In the genomic region with DNA sequence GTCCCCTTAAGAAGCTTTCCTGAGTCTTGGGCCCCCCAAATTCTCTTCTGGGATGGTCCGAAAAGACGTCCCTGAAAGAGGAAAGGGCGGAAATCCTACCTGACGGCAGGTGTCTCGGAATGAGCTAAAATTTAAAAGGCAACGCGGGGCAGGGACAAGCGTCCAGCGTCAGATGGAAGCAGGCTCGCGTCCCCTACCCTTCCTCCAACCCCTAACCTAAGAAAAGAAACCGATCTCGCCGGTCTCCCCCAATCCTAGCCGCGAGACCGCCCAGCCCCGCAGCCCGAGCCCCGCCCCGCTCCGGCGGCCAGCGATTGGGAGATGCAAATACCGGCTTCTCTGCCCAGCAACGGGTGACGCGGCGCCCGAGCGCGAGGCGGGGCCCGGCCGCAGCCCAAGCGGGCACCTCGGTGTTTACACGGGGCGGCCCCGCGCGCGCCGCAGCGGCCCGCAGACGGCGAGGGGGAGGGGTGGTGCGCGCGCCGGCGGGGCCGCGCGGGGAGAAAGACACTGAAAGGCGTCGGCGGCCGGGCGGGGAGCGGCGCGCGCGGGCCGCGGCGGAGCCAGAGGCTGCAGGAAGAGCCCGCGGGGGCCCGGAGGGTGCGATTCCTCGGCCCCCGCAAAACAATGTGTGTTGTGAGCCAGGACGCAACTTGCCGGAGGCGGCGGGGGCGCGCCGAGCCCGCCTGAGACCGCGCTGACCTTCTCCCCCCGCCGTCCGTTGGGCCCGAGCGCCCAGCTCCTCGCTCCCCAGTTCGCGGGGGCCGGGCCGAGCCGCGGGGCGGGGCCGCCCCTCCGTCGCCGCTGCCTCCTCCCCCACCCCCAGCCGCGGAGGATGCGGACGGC, we compare ENCODE assay signal across 8 cellular contexts. TPM values are rescaled to one million over a fixed set of nuclear protein-coding genes. Genes with fewer than 3 reads are reported as not detected.
DNase-seq lines count a peak whose midpoint lies in the region; ATAC-seq lines count a peak whose summit lies in the region.

Gene SOX12 (plus strand): TSS at position 510 of the 846 bp plus-strand sequence. CDS start 373 bp downstream, outside the sequence.

- H3K27me3 ChIP-seq in HUES48 (ENCODE audit: control insufficient read depth, insufficient read depth, low read length): no peaks in the 10 kb centered on the region
- H3K27me3 ChIP-seq in endocrine pancreas (ENCODE audit: control insufficient read depth, insufficient read depth, low read length): no peaks in the 10 kb centered on the region
- no peaks in the 10 kb centered on the region for H3K27me3 ChIP-seq in mesendoderm (ENCODE audit: insufficient read depth, low read length, poor library complexity)

- peak within 1 kb of the TSS; percentile 92 for H3K23ac ChIP-seq in mesendoderm (ENCODE audit: low read length)

- peak within 1 kb of the TSS; percentile 79 for H3K4me3 ChIP-seq in HUES48 (ENCODE audit: low read depth, low read length)
- H3K4me3 ChIP-seq in endocrine pancreas (ENCODE audit: control insufficient read depth, insufficient read depth, low read length): peak within 1 kb of the TSS; percentile 84
- peak within 1 kb of the TSS; percentile 85 for H3K4me3 ChIP-seq in mesendoderm (ENCODE audit: low read length)

- peak; percentile 69 for ATAC-seq in GM21423 (IDR thresholded peaks at IDR 0.05; ENCODE audit: unreplicated experiment)

- H2BK15ac ChIP-seq in mesendoderm (replicated peaks; ENCODE audit: low read depth): no peak within 1 kb of the TSS

- DNase-seq in Caki2 (ENCODE audit: low read depth): peak; percentile 97
- DNase-seq in NOMO-1 treated with dmso at 0.1 percent for 144 hours (lab: John Stamatoyannopoulos, UW; ENCODE audit: unreplicated experiment): peak; percentile 95
- DNase-seq in activated CD8-positive, alpha-beta memory T cell treated with anti-CD3 and anti-CD28 coated beads, Interleukin-2, amount 50 U/mL, for 1 hour (ENCODE audit: extremely low read depth): peak; percentile 80
- DNase-seq in mesendoderm: peak; percentile 97
- peak; percentile 96 for DNase-seq in stimulated activated CD8-positive, alpha-beta memory T cell treated with anti-CD3 and anti-CD28 coated beads, Interleukin-15, amount 100 ng/mL, for 1 hour (ENCODE audit: low read depth)

- peaks cover 15% of the 10 kb centered on the region for H3K79me2 ChIP-seq in mesendoderm (ENCODE audit: control insufficient read depth, insufficient read depth, low read length)

- no peak within 1 kb of the TSS for H4K5ac ChIP-seq in mesendoderm (ENCODE audit: low read length)

- peak within 1 kb of the TSS; percentile 89 for H3K9ac ChIP-seq in HUES48 (ENCODE audit: low read depth, low read length)
- H3K9ac ChIP-seq in endocrine pancreas (ENCODE audit: control insufficient read depth, insufficient read depth, low read length): peak within 1 kb of the TSS; percentile 73
- peak within 1 kb of the TSS; percentile 95 for H3K9ac ChIP-seq in mesendoderm (ENCODE audit: low read length)

- no CpG with 5 or more reads among the region's 106 CpGs for WGBS in mesendoderm (ENCODE audit: extremely low coverage, insufficient coverage, low lambda C conversion rate)

- H3K4me1 ChIP-seq in HUES48 (ENCODE audit: control insufficient read depth, insufficient read depth, low read length) (peaks cover 32% of the 10 kb centered on the region), endocrine pancreas (ENCODE audit: control insufficient read depth, insufficient read depth, low read length) (no peaks in the 10 kb centered on the region), mesendoderm (ENCODE audit: control insufficient read depth, low read depth, low read length) (no peaks in the 10 kb centered on the region)

- H3K36me3 ChIP-seq in HUES48 (ENCODE audit: control insufficient read depth, insufficient read depth, low read length): peaks cover 7% of the 10 kb centered on the region; the same call in 1 of the 2 replicates
- no peaks in the 10 kb centered on the region for H3K36me3 ChIP-seq in endocrine pancreas (ENCODE audit: control insufficient read depth, insufficient read depth, low read length)
- peaks cover 3% of the 10 kb centered on the region for H3K36me3 ChIP-seq in mesendoderm (ENCODE audit: control insufficient read depth, insufficient read depth, low read length)

- H3K4ac ChIP-seq in mesendoderm (ENCODE audit: low read depth, low read length): peak within 1 kb of the TSS; percentile 46

- peak within 1 kb of the TSS; percentile 70 for H3K4me2 ChIP-seq in mesendoderm (ENCODE audit: low read length)

- H3K18ac ChIP-seq in mesendoderm (ENCODE audit: low read length): peak within 1 kb of the TSS; percentile 88

- H3K9me3 ChIP-seq in HUES48 (ENCODE audit: control insufficient read depth, insufficient read depth, low read length) (no peaks in the 10 kb centered on the region), endocrine pancreas (ENCODE audit: control insufficient read depth, low read length) (no peaks in the 10 kb centered on the region)

- H2BK120ac ChIP-seq in mesendoderm (ENCODE audit: low read depth, low read length): no peak within 1 kb of the TSS

- no peak within 1 kb of the TSS for H2AK5ac ChIP-seq in mesendoderm (ENCODE audit: low read length)

- H3K56ac ChIP-seq in mesendoderm (ENCODE audit: low read length): peak within 1 kb of the TSS; percentile 98

- no peak within 1 kb of the TSS for H4K8ac ChIP-seq in mesendoderm (ENCODE audit: low read depth, low read length)

- peak within 1 kb of the TSS; percentile 90 for H2BK5ac ChIP-seq in mesendoderm (ENCODE audit: low read length)

- H3K27ac ChIP-seq in HUES48 (ENCODE audit: low read depth, low read length) (peak within 1 kb of the TSS; percentile 97), mesendoderm (ENCODE audit: low read depth, low read length) (peak within 1 kb of the TSS; percentile 96)

- peaks cover 12% of the 10 kb centered on the region for H3K79me1 ChIP-seq in mesendoderm (ENCODE audit: low read length)

- in situ Hi-C loops in Caki2 (cut with HindIII; ENCODE audit: low pct_unique_long_range_greater_than_20kb, low sequenced_read_pairs): no loop called here

RNA-seq across cellular contexts. Expression of gene SOX12, which starts in this region (rescaled TPM):
- 4.2 and 9.4 TPM in 2 replicates for total RNA-seq in Caki2 (2014; rRNA removed; shearing (Covaris generic); ENCODE audit: low replicate concordance)
- polyA plus RNA-seq in mesendoderm (2013, experiment 1 of 2): 15.5 TPM
- 15.5 TPM for polyA plus RNA-seq in mesendoderm (2013, experiment 2 of 2)

Comparison
In these comparisons a context has a peak if more than half of its experiments do, and no peak if none do; other contexts are left out.
1. Peak in every context shown above with its lines: DNase-seq, ATAC-seq, H3K4me3 ChIP-seq and H3K27ac ChIP-seq.